Comparison of ENCODE assay signal across 8 cellular contexts in the genomic region with DNA sequence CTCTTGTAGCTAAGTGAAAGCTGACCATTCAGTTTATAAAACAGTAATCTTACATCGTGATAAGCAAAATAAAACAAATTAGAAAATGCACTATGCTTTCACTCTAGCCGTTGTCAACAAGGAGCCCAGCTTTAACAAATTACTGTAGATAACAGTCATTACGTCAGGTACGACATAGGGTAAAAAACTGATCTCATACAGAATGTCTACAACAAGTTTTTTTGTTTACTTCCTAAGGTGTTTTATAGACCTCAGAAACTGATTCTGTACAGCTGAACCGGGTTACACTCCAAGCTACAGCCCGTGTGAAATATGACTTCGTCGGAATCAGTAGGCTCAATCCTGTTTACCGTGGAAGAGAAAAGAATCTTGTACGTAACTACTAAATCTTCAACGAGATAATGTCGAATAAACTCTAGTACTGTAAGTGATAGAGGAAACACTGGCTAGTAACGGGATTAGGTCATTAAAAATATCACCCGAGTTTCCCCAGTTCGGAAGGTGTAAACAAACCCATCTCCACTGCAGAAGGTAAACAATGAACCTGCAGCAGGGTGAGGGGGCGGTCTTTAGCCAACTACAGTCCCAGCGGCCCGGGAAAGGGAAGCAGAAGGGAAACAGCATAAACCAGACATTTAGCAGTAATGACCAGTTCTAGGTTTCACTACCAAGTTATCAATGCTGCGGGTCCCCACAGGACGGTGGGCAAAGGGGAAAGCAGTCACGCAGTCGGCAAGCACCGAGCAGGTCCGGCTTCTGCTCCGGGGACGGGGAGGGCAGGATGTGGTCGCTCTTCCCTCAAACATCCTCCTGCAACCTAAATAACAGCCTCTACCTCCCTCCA. TPM values are rescaled to one million over a fixed set of nuclear protein-coding genes. Genes with fewer than 3 reads are reported as not detected.
DNase-seq lines count a peak whose midpoint lies in the region; ATAC-seq and TF ChIP-seq lines count a peak whose summit lies in the region.

No MANE protein-coding gene starts in this region.

- H3K27me3 Mint-ChIP-seq in IgD-negative memory B cell (no peaks in the 10 kb centered on the region), progenitor cell of endocrine pancreas (no peaks in the 10 kb centered on the region)

- H3K36me3 ChIP-seq in uterus, result no peaks in the 10 kb centered on the region

- H3K27ac ChIP-seq in adipose tissue (ENCODE audit: low read depth, low read length), result peak overlapping the region; percentile 92
- peak overlapping the region; percentile 99 for H3K27ac ChIP-seq in uterus

- TF ChIP-seq POLR2A in uterus (IDR thresholded peaks at IDR 0.05), result peak in 1 of 2 donors; percentile 13

- H3K36me3 Mint-ChIP-seq in IgD-negative memory B cell (no peaks in the 10 kb centered on the region), progenitor cell of endocrine pancreas (ENCODE audit: insufficient read depth) (peaks cover 9% of the 10 kb centered on the region)

- WGBS in adipose tissue, 3 donors, result 2 to 3% (median 2%) methylated on average over 27 of the region's 27 CpGs

- peak overlapping the region; percentile 96 to 99 (median 96) for H3K27ac Mint-ChIP-seq in IgD-negative memory B cell
- peak overlapping the region; percentile 100 for H3K27ac Mint-ChIP-seq in progenitor cell of endocrine pancreas

- H3K4me3 Mint-ChIP-seq in IgD-negative memory B cell (peak overlapping the region; percentile 72 to 98 (median 95)), progenitor cell of endocrine pancreas (ENCODE audit: low read depth) (peak overlapping the region; percentile 95)

- TF ChIP-seq CTCF in progenitor cell of endocrine pancreas (IDR thresholded peaks at IDR 0.05; ENCODE audit: unreplicated experiment) (no peak), uterus (IDR thresholded peaks at IDR 0.05) (no peak)

- H3K9me3 Mint-ChIP-seq in IgD-negative memory B cell (no peaks in the 10 kb centered on the region), progenitor cell of endocrine pancreas (ENCODE audit: low read depth) (no peaks in the 10 kb centered on the region)

- H3K4me1 ChIP-seq in uterus, result peaks cover 7 to 10% of the 10 kb centered on the region in 2 donors

- no peaks in the 10 kb centered on the region for H3K9me3 ChIP-seq in uterus

- H3K27me3 ChIP-seq in uterus, result no peaks in the 10 kb centered on the region

- peak overlapping the region; percentile 85 to 96 for H3K4me3 ChIP-seq in uterus

- intact Hi-C loops in left ventricle myocardium superior (cut with micrococcal nuclease), result loop anchor here (5.0 kb wide), 1 partner anchor 61 kb away; no protein-coding TSS in a partner anchor
- intact Hi-C loops in uterus (cut with DNase I; ENCODE audit: low total_unique reads), result no loop called here

- ATAC-seq in GM21619 (IDR thresholded peaks at IDR 0.05; ENCODE audit: unreplicated experiment) (peak; percentile 41), left ventricle myocardium superior (peak; percentile 7)

- H3K4me1 Mint-ChIP-seq in IgD-negative memory B cell, result peaks cover 31 to 53% (median 50%) of the 10 kb centered on the region in 3 donors
- peaks cover 16% of the 10 kb centered on the region for H3K4me1 Mint-ChIP-seq in progenitor cell of endocrine pancreas (ENCODE audit: low read depth)

- DNase-seq in EL, result peak; percentile 63
- DNase-seq in SK-N-DZ (ENCODE audit: low spot score), result peak; percentile 45
- DNase-seq in left ventricle myocardium superior, result no peak
- peak; percentile 33 for DNase-seq in progenitor cell of endocrine pancreas (ENCODE audit: low spot score, unreplicated experiment)
- DNase-seq in uterus, result peak in 1 of 2 donors; percentile 28

RNA-seq across cellular contexts. Expression of a gene that starts 1.1 kb away (rescaled TPM):
- 11.8 TPM for polyA plus RNA-seq in IgD-negative memory B cell
- polyA plus RNA-seq in SK-N-DZ (2014; cell fraction: cytosol; rRNA removed), result 7.7 and 11.1 TPM in 2 replicates
- polyA plus RNA-seq in SK-N-DZ (2014; cell fraction: nucleus; rRNA removed), result 26.5 and 32.9 TPM in 2 replicates
- 1 to 10 TPM; 2.3 to 4.8 (median 3.2) TPM for polyA plus RNA-seq in adipose tissue
- 27.5 TPM for total RNA-seq in left ventricle myocardium superior
- total RNA-seq in progenitor cell of endocrine pancreas, result 37.1 and 42.2 TPM in 2 replicates
- 10 to 100 TPM; 50.6 to 79.4 (median 70.6) TPM for total RNA-seq in uterus
